11 cellular contexts compared by ENCODE assay signal in genomic region chrX:30831082-30831481, GRCh38. TPM values are rescaled to one million over a fixed set of nuclear protein-coding genes. Genes with fewer than 3 reads are reported as not detected.
DNase-seq lines count a peak whose midpoint lies in the region; ATAC-seq and TF ChIP-seq lines count a peak whose summit lies in the region.
"Had no signal": no experiment of that assay in that cellular context is flagged by ENCODE, and none has a peak within 500 bp of the region (broad histone marks: within the 10 kb centered on the region; RNA-seq: fewer than 3 reads in every experiment).

No MANE protein-coding gene starts in this region.

- H3K4me3 Mint-ChIP-seq in activated T-cell treated with anti-CD3 and anti-CD28 coated beads, Interleukin-2, amount 50 U/mL, for 24 hours, result no peak overlapping the region
- H3K4me3 Mint-ChIP-seq: activated B cell treated with CpG ODN at 0.5 μM for 24 hours had no signal

- ATAC-seq in GM19035 (IDR thresholded peaks at IDR 0.05; ENCODE audit: unreplicated experiment) (peak; percentile 70), HG02870 (IDR thresholded peaks at IDR 0.05; ENCODE audit: unreplicated experiment) (peak; percentile 87)
- ATAC-seq: K562 had no signal

- TF ChIP-seq CTCF in dorsolateral prefrontal cortex (IDR thresholded peaks at IDR 0.05 in 54 of 56, conservative IDR thresholded peaks at IDR 0.05 in 2 of 56; ENCODE audit: low read depth in 1 of 56, partially characterized antibody in 56 of 56), result no peak

- peak; percentile 47 for DNase-seq in activated T-cell treated with anti-CD3 and anti-CD28 coated beads, Interleukin-2, amount 50 U/mL, for 24 hours
- peak; percentile 9 for DNase-seq in stimulated activated CD4-positive, alpha-beta T cell treated with anti-CD3 and anti-CD28 coated beads, Interleukin-12 subunit alpha, Interleukin-12 subunit beta, amount 100 ng/mL, for 4 hours
- DNase-seq in NOMO-1 treated with dmso at 0.1 percent for 144 hours (lab: John Stamatoyannopoulos, UW; ENCODE audit: unreplicated experiment) (no peak), dorsolateral prefrontal cortex (no peak), amygdala (lab: John Stamatoyannopoulos, UW) (no peak), amniotic stem cell (lab: John Stamatoyannopoulos, UW) (no peak)
- DNase-seq: activated B cell treated with CpG ODN at 0.5 μM for 24 hours, DMS79 treated with DMSO at 0.1 percent for 48 hours had no signal

- peaks cover 0 to 29% (median 2%) of the 10 kb centered on the region in 45 donors for H3K27me3 ChIP-seq in dorsolateral prefrontal cortex

- H3K27ac ChIP-seq in dorsolateral prefrontal cortex, result no peak overlapping the region

- H3K4me3 ChIP-seq in dorsolateral prefrontal cortex, result no peak overlapping the region
- H3K4me3 ChIP-seq: K562 had no signal

- peak overlapping the region; percentile 63 for H3K27ac Mint-ChIP-seq in activated T-cell treated with anti-CD3 and anti-CD28 coated beads, Interleukin-2, amount 50 U/mL, for 24 hours
- H3K27ac Mint-ChIP-seq: activated B cell treated with CpG ODN at 0.5 μM for 24 hours had no signal

- H3K4me1 Mint-ChIP-seq in activated T-cell treated with anti-CD3 and anti-CD28 coated beads, Interleukin-2, amount 50 U/mL, for 24 hours (ENCODE audit: low read depth), result peaks cover 40% of the 10 kb centered on the region

- H3K27me3 Mint-ChIP-seq in activated T-cell treated with anti-CD3 and anti-CD28 coated beads, Interleukin-2, amount 50 U/mL, for 24 hours, result peaks cover 10% of the 10 kb centered on the region
- H3K27me3 Mint-ChIP-seq: activated B cell treated with CpG ODN at 0.5 μM for 24 hours had no signal

- H3K9me3 Mint-ChIP-seq in activated T-cell treated with anti-CD3 and anti-CD28 coated beads, Interleukin-2, amount 50 U/mL, for 24 hours, result no peaks in the 10 kb centered on the region
- H3K9me3 Mint-ChIP-seq: activated B cell treated with CpG ODN at 0.5 μM for 24 hours had no signal

- intact Hi-C loops in dorsolateral prefrontal cortex (cut with DNase I), result no loop called here

- peaks cover 26% of the 10 kb centered on the region for H3K36me3 Mint-ChIP-seq in activated T-cell treated with anti-CD3 and anti-CD28 coated beads, Interleukin-2, amount 50 U/mL, for 24 hours (ENCODE audit: low read depth)

RNA-seq across cellular contexts. Expression of gene TAB3, which starts 58.0 kb away (rescaled TPM):
- 10 to 100 TPM; 12.9 to 31.0 (median 21.1) TPM for total RNA-seq in dorsolateral prefrontal cortex

Comparison
In these comparisons a context has a peak if more than half of its experiments do, and no peak if none do; other contexts are left out.
1. DNase-seq: peak in activated T-cell treated with anti-CD3 and anti-CD28 coated beads, Interleukin-2, amount 50 U/mL, for 24 hours (single experiment) and stimulated activated CD4-positive, alpha-beta T cell treated with anti-CD3 and anti-CD28 coated beads, Interleukin-12 subunit alpha, Interleukin-12 subunit beta, amount 100 ng/mL, for 4 hours (single experiment); none in NOMO-1 treated with dmso at 0.1 percent for 144 hours (single experiment), dorsolateral prefrontal cortex (0 of 10), amygdala (0 of 56) and amniotic stem cell (single experiment).